ENCODE assay signal across 13 cellular contexts in genomic region chr16:75456971-75457370, GRCh38. TPM values are rescaled to one million over a fixed set of nuclear protein-coding genes. Genes with fewer than 3 reads are reported as not detected.
"Had no signal": no experiment of that assay in that cellular context is flagged by ENCODE, and none has a peak within 500 bp of the region (broad histone marks: within the 10 kb centered on the region; RNA-seq: fewer than 3 reads in every experiment).

No MANE protein-coding gene starts in this region.

- H3K36me3 Mint-ChIP-seq: natural killer cell treated with Interleukin-12 subunit alpha and Interleukin-12 subunit beta and Interleukin-15 and Interleukin-18, amount 100 ng/mL, for 72 hours had no signal

- H3K36me3 ChIP-seq: esophagus muscularis mucosa, vagina had no signal

- H3K4me1 ChIP-seq: testis had no signal

- ATAC-seq: activated CD8-positive, alpha-beta T cell treated with anti-CD3 and anti-CD28 coated beads, Interleukin-2, amount 10 ng/mL, durations not matched to agents 7 days and 5 days; natural killer cell treated with Interleukin-12 subunit alpha and Interleukin-12 subunit beta and Interleukin-15 and Interleukin-18, amount 100 ng/mL, for 72 hours; stimulated activated naive CD8-positive, alpha-beta T cell treated with anti-CD3 and anti-CD28 coated beads, Interleukin-15, amount 100 ng/mL, for 72 hours had no signal

- H3K27ac ChIP-seq: esophagus muscularis mucosa, testis, vagina had no signal

- H3K9me3 Mint-ChIP-seq: activated naive CD4-positive, alpha-beta T cell treated with anti-CD3 and anti-CD28 coated beads for 36 hours; natural killer cell treated with Interleukin-12 subunit alpha and Interleukin-12 subunit beta and Interleukin-15 and Interleukin-18, amount 100 ng/mL, for 72 hours; stimulated activated naive CD8-positive, alpha-beta T cell treated with anti-CD3 and anti-CD28 coated beads, Interleukin-15, amount 100 ng/mL, for 72 hours had no signal

- H3K27me3 ChIP-seq: esophagus muscularis mucosa, testis, vagina had no signal

- H3K9me3 ChIP-seq: esophagus muscularis mucosa, mucosa of descending colon, testis, vagina had no signal

- H3K27ac Mint-ChIP-seq: activated CD8-positive, alpha-beta T cell treated with anti-CD3 and anti-CD28 coated beads, Interleukin-2, amount 10 ng/mL, durations not matched to agents 7 days and 5 days; activated naive CD4-positive, alpha-beta T cell treated with anti-CD3 and anti-CD28 coated beads for 36 hours; natural killer cell treated with Interleukin-12 subunit alpha and Interleukin-12 subunit beta and Interleukin-15 and Interleukin-18, amount 100 ng/mL, for 72 hours had no signal

- DNase-seq: activated CD8-positive, alpha-beta T cell treated with anti-CD3 and anti-CD28 coated beads, Interleukin-2, amount 10 ng/mL, durations not matched to agents 7 days and 5 days; activated naive CD4-positive, alpha-beta T cell treated with anti-CD3 and anti-CD28 coated beads for 36 hours; glutamatergic neuron; mammary epithelial cell; stimulated activated CD4-positive, alpha-beta T cell treated with anti-CD3 and anti-CD28 coated beads, Interleukin-4, amount 100 ng/mL, for 1 hour; stimulated activated CD8-positive, alpha-beta memory T cell treated with anti-CD3 and anti-CD28 coated beads, Interleukin-4, amount 100 ng/mL, for 48 hours; stimulated activated naive CD8-positive, alpha-beta T cell treated with anti-CD3 and anti-CD28 coated beads, Interleukin-15, amount 100 ng/mL, for 72 hours; T-helper 9 cell; testis had no signal

- H3K27me3 Mint-ChIP-seq: natural killer cell treated with Interleukin-12 subunit alpha and Interleukin-12 subunit beta and Interleukin-15 and Interleukin-18, amount 100 ng/mL, for 72 hours; stimulated activated naive CD8-positive, alpha-beta T cell treated with anti-CD3 and anti-CD28 coated beads, Interleukin-15, amount 100 ng/mL, for 72 hours had no signal

- H3K4me3 ChIP-seq: esophagus muscularis mucosa, mucosa of descending colon, testis, vagina had no signal

- H3K4me3 Mint-ChIP-seq: activated CD8-positive, alpha-beta T cell treated with anti-CD3 and anti-CD28 coated beads, Interleukin-2, amount 10 ng/mL, durations not matched to agents 7 days and 5 days; activated naive CD4-positive, alpha-beta T cell treated with anti-CD3 and anti-CD28 coated beads for 36 hours; natural killer cell treated with Interleukin-12 subunit alpha and Interleukin-12 subunit beta and Interleukin-15 and Interleukin-18, amount 100 ng/mL, for 72 hours; stimulated activated naive CD8-positive, alpha-beta T cell treated with anti-CD3 and anti-CD28 coated beads, Interleukin-15, amount 100 ng/mL, for 72 hours had no signal

RNA-seq across cellular contexts. Expression of gene CHST6, which starts 38.3 kb away (rescaled TPM):
- total RNA-seq: activated CD8-positive, alpha-beta T cell treated with anti-CD3 and anti-CD28 coated beads, Interleukin-2, amount 10 ng/mL, durations not matched to agents 7 days and 5 days; activated naive CD4-positive, alpha-beta T cell treated with anti-CD3 and anti-CD28 coated beads for 36 hours had no signal
